22 cellular contexts compared by ENCODE assay signal in the genomic region with DNA sequence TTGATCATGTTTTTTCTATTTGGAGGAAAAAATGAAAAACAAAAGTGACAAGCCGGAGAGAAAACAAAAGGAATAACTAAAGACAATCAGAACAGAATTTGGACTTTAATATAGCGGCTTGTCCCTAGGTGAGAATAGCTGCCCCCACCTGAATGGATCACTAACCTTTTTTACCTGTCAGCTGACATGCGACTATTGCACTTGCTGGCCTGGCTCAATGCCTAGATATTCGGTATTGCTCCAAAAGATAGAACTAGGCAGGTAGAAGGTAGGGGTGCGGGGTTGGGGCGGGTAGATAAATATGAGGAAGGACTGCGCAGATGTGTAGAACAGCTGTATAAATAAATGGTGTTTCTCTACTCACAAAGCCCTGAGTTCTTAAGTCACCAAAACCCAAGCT. TPM values are rescaled to one million over a fixed set of nuclear protein-coding genes. Genes with fewer than 3 reads are reported as not detected.
DNase-seq lines count a peak whose midpoint lies in the region; ATAC-seq, FAIRE-seq and TF ChIP-seq lines count a peak whose summit lies in the region.
"Had no signal": no experiment of that assay in that cellular context is flagged by ENCODE, and none has a peak within 500 bp of the region (broad histone marks: within the 10 kb centered on the region; RNA-seq: fewer than 3 reads in every experiment).

No MANE protein-coding gene starts in this region.

- H3K36me3 ChIP-seq in liver (ENCODE audit: control insufficient read depth in 4 of 4, insufficient read depth in 3 of 4, low read depth in 1 of 4, low read length in 3 of 4) (no peaks in the 10 kb centered on the region), HepG2 (replicated peaks in 1 of 2; ENCODE audit: control insufficient read depth in 1 of 2, insufficient read depth in 2 of 2, low read length in 2 of 2) (no peaks in the 10 kb centered on the region), neural progenitor cell (no peaks in the 10 kb centered on the region)
- H3K36me3 ChIP-seq: BLaER1 had no signal

- H3K27ac Mint-ChIP-seq in activated CD8-positive, alpha-beta T cell treated with anti-CD3 and anti-CD28 coated beads for 36 hours = no peak overlapping the region
- H3K27ac Mint-ChIP-seq in neural progenitor cell = no peak overlapping the region
- H3K27ac Mint-ChIP-seq: CD14-positive monocyte; CD4-positive, alpha-beta memory T cell; H9 had no signal

- no peaks in the 10 kb centered on the region for H3K36me3 Mint-ChIP-seq in activated CD8-positive, alpha-beta T cell treated with anti-CD3 and anti-CD28 coated beads for 36 hours (ENCODE audit: low read depth)
- no peaks in the 10 kb centered on the region for H3K36me3 Mint-ChIP-seq in neural progenitor cell
- H3K36me3 Mint-ChIP-seq: CD14-positive monocyte; CD4-positive, alpha-beta memory T cell had no signal

- no peak for FAIRE-seq in HepG2 (lab: Jason Lieb, UNC)
- FAIRE-seq: GM12878, H1, HTR-8/SVneo had no signal

- no peak overlapping the region for H3K4me3 Mint-ChIP-seq in activated CD8-positive, alpha-beta T cell treated with anti-CD3 and anti-CD28 coated beads for 36 hours
- no peak overlapping the region for H3K4me3 Mint-ChIP-seq in neural progenitor cell
- H3K4me3 Mint-ChIP-seq: CD14-positive monocyte; CD4-positive, alpha-beta memory T cell; H9 had no signal

- in situ Hi-C loops in HepG2 (cut with HindIII; ENCODE audit: extremely low pct_ligation_motif_present, low pct_unique_long_range_greater_than_20kb) = no loop called here

- no peak for TF ChIP-seq POLR2A in HepG2 (IDR thresholded peaks at IDR 0.05; ENCODE audit: insufficient read depth in 1 of 2, low read depth in 2 of 2, low read length in 2 of 2)

- TF ChIP-seq CTCF in liver (IDR thresholded peaks at IDR 0.05; ENCODE audit: low read depth, low read length, missing input control) = no peak
- TF ChIP-seq CTCF in HepG2 (CRISPR knock-in tag; IDR thresholded peaks at IDR 0.05) = no peak
- no peak for TF ChIP-seq CTCF in activated CD8-positive, alpha-beta T cell treated with anti-CD3 and anti-CD28 coated beads for 36 hours (IDR thresholded peaks at IDR 0.05)
- no peak for TF ChIP-seq CTCF in neural progenitor cell (IDR thresholded peaks at IDR 0.05)

- H2AFZ ChIP-seq in HepG2 (ENCODE audit: low read length) (no peak overlapping the region), neural progenitor cell (replicated peaks) (no peak overlapping the region)

- DNase-seq in HepG2 (ENCODE audit: low spot score) = no peak
- peak; percentile 26 for DNase-seq in RPMI8226
- DNase-seq in left lobe of liver (ENCODE audit: low spot score) = peak; percentile 62
- DNase-seq in NCI-H524 treated with DMSO at 0.1 percent for 48 hours (lab: John Stamatoyannopoulos, UW) = no peak
- DNase-seq in activated CD8-positive, alpha-beta T cell treated with anti-CD3 and anti-CD28 coated beads for 36 hours = no peak
- DNase-seq in effector CD8-positive, alpha-beta T cell (lab: John Stamatoyannopoulos, UW) = no peak
- no peak for DNase-seq in neural progenitor cell (ENCODE audit: low spot score)
- DNase-seq: 8988T; CD4-positive, alpha-beta memory T cell; DMS153; DND-41; EL had no signal

- POLR2A ChIA-PET in HepG2 (lab: Yijun Ruan, JAX) = no interaction called here
- POLR2A ChIA-PET in activated CD8-positive, alpha-beta T cell treated with anti-CD3 and anti-CD28 coated beads for 36 hours (lab: Charles Lee) = interaction anchor here (0.6 kb wide), 2 partner anchors 183 to 277 kb away, joined by 3 to 4 read pairs; no protein-coding TSS in a partner anchor

- H3K4me1 Mint-ChIP-seq in activated CD8-positive, alpha-beta T cell treated with anti-CD3 and anti-CD28 coated beads for 36 hours (ENCODE audit: low read depth) = no peaks in the 10 kb centered on the region
- H3K4me1 Mint-ChIP-seq in neural progenitor cell = no peaks in the 10 kb centered on the region
- H3K4me1 Mint-ChIP-seq: CD4-positive, alpha-beta memory T cell; H9 had no signal

- no peak overlapping the region for H3K4me2 ChIP-seq in HepG2 (ENCODE audit: low read depth, low read length)
- H3K4me2 ChIP-seq in neural progenitor cell = no peak overlapping the region
- H3K4me2 ChIP-seq: BLaER1 had no signal

- H3K4me1 ChIP-seq in liver (ENCODE audit: control insufficient read depth in 4 of 4, insufficient read depth in 4 of 4, low read length in 3 of 4) (peaks cover 0 to 4% (median 2%) of the 10 kb centered on the region in 4 donors), HepG2 (ENCODE audit: insufficient read depth, low read length) (no peaks in the 10 kb centered on the region), neural progenitor cell (peaks cover 10% of the 10 kb centered on the region)

- WGBS in liver = 52% methylated on average over 7 of the region's 7 CpGs
- WGBS in HepG2 (ENCODE audit: low lambda C conversion rate) = 38% methylated on average over 7 of the region's 7 CpGs

- TF ChIP-seq EP300 in HepG2 (IDR thresholded peaks at IDR 0.05; ENCODE audit: low read depth in 2 of 2, low read length in 2 of 2) (no peak), HepG2 (CRISPR knock-in tag; IDR thresholded peaks at IDR 0.05; ENCODE audit: borderline replicate concordance) (no peak)

- TF ChIP-seq RAD21 in liver (IDR thresholded peaks at IDR 0.05) (no peak), HepG2 (CRISPR knock-in tag; IDR thresholded peaks at IDR 0.05) (no peak)

- H3K4me3 ChIP-seq in liver (ENCODE audit: low read depth in 1 of 3, low read length in 3 of 3) = no peak overlapping the region
- H3K4me3 ChIP-seq in HepG2 (replicated peaks in 1 of 3; ENCODE audit: insufficient read depth in 1 of 3, low read depth in 2 of 3, low read length in 3 of 3) = no peak overlapping the region
- no peak overlapping the region for H3K4me3 ChIP-seq in neural progenitor cell
- H3K4me3 ChIP-seq: BLaER1, GM12878 had no signal

- H3F3A ChIP-seq in neural progenitor cell (ENCODE audit: low read depth) = no peaks in the 10 kb centered on the region

- intact Hi-C loops in HepG2 (cut with micrococcal nuclease; ENCODE audit: unreplicated experiment) = no loop called here
- intact Hi-C loops in activated CD8-positive, alpha-beta T cell treated with anti-CD3 and anti-CD28 coated beads for 36 hours (cut with micrococcal nuclease) = no loop called here

- CTCF ChIA-PET in HepG2 (lab: Yijun Ruan, JAX; ENCODE audit: low intra/inter-chr PET ratio, low total read pairs) = no interaction called here
- CTCF ChIA-PET in activated CD8-positive, alpha-beta T cell treated with anti-CD3 and anti-CD28 coated beads for 36 hours (lab: Charles Lee) = interaction anchor here (0.5 kb wide), 1 partner anchor 72 kb away, joined by 3 read pairs; no protein-coding TSS in a partner anchor

- no peak for ATAC-seq in HepG2
- peak; percentile 89 for ATAC-seq in left lobe of liver
- ATAC-seq in activated CD8-positive, alpha-beta T cell treated with anti-CD3 and anti-CD28 coated beads for 36 hours = no peak
- ATAC-seq: GM12878 had no signal

- no peak overlapping the region for H3K27ac ChIP-seq in liver (ENCODE audit: low read depth in 1 of 2, low read length in 2 of 2)
- H3K27ac ChIP-seq in HepG2 (ENCODE audit: extremely low read length, insufficient read depth, low read length) = no peak overlapping the region
- no peak overlapping the region for H3K27ac ChIP-seq in neural progenitor cell
- H3K27ac ChIP-seq: BLaER1 had no signal

- H3K27me3 ChIP-seq in liver (ENCODE audit: control insufficient read depth in 4 of 4, insufficient read depth in 4 of 4, low read length in 3 of 4) (no peaks in the 10 kb centered on the region), HepG2 (ENCODE audit: control insufficient read depth in 1 of 2, insufficient read depth in 2 of 2, low read length in 2 of 2) (no peaks in the 10 kb centered on the region), neural progenitor cell (no peaks in the 10 kb centered on the region)
- H3K27me3 ChIP-seq: BLaER1 had no signal

- H3K27me3 Mint-ChIP-seq in activated CD8-positive, alpha-beta T cell treated with anti-CD3 and anti-CD28 coated beads for 36 hours = peaks cover 1% of the 10 kb centered on the region
- H3K27me3 Mint-ChIP-seq in neural progenitor cell (ENCODE audit: insufficient read depth, low read depth) = no peaks in the 10 kb centered on the region

- no TSS peak for BruUV-seq in HepG2 (replicated peaks; lab: Mats Ljungman, UMichigan)

- H3K79me2 ChIP-seq in HepG2 (ENCODE audit: insufficient read depth, low read length) = no peaks in the 10 kb centered on the region
- no peaks in the 10 kb centered on the region for H3K79me2 ChIP-seq in neural progenitor cell (ENCODE audit: low read depth)

- H3K9me3 Mint-ChIP-seq in activated CD8-positive, alpha-beta T cell treated with anti-CD3 and anti-CD28 coated beads for 36 hours = no peaks in the 10 kb centered on the region
- H3K9me3 Mint-ChIP-seq in neural progenitor cell = peaks cover 14% of the 10 kb centered on the region

- H4K20me1 ChIP-seq in HepG2 (ENCODE audit: insufficient read depth, low read length) (no peaks in the 10 kb centered on the region), neural progenitor cell (ENCODE audit: low read depth) (no peaks in the 10 kb centered on the region)
- H4K20me1 ChIP-seq: BLaER1 had no signal

- H3K9ac ChIP-seq in liver (ENCODE audit: low read depth in 1 of 2, low read length in 2 of 2) = no peak overlapping the region
- H3K9ac ChIP-seq in HepG2 (ENCODE audit: insufficient read depth, low read depth, low read length) = no peak overlapping the region
- H3K9ac ChIP-seq in neural progenitor cell = no peak overlapping the region
- H3K9ac ChIP-seq: BLaER1 had no signal

- H3K9me3 ChIP-seq in liver (ENCODE audit: control insufficient read depth in 4 of 4, low read length in 3 of 4) (no peaks in the 10 kb centered on the region), HepG2 (ENCODE audit: low read length) (no peaks in the 10 kb centered on the region), neural progenitor cell (ENCODE audit: low read depth) (no peaks in the 10 kb centered on the region)

RNA-seq across cellular contexts. Expression of gene MORC1, which starts 0.7 kb away (rescaled TPM):
- under 1 TPM; 0.14 to 0.33 TPM for total RNA-seq in liver
- under 1 TPM; 0.02 to 0.13 TPM for polyA plus RNA-seq in liver
- not detected in 2 replicates for total RNA-seq in HepG2 (2016; rRNA removed; fragmentation: Illumina TruSeq; extraction: Trizol)
- total RNA-seq in HepG2 (2016; cell fraction: cytosol; rRNA removed; fragmentation: Illumina TruSeq; extraction: Trizol; ENCODE audit: low read depth) = not detected in 2 replicates
- total RNA-seq in HepG2 (2016; cell fraction: insoluble cytoplasmic fraction; rRNA removed; fragmentation: Illumina TruSeq; extraction: Trizol) = not detected in 2 replicates
- not detected in 2 replicates for total RNA-seq in HepG2 (2016; cell fraction: membrane; rRNA removed; fragmentation: Illumina TruSeq; extraction: Trizol)
- total RNA-seq in HepG2 (2016; cell fraction: nucleus; rRNA removed; fragmentation: Illumina TruSeq; extraction: Trizol) = not detected in 2 replicates
- not detected in 2 replicates for polyA plus RNA-seq in HepG2 (2011; rRNA removed)
- polyA plus RNA-seq in HepG2 (2011; cell fraction: cytosol; rRNA removed) = not detected in 2 replicates
- polyA plus RNA-seq in HepG2 (2011; cell fraction: nucleus; rRNA removed) = not detected in 2 replicates
- polyA plus RNA-seq in HepG2 (2012) = not detected in 2 replicates
- not detected in 2 replicates for polyA plus RNA-seq in HepG2 (2016; cell fraction: cytosol; fragmentation: Illumina TruSeq; extraction: Trizol; ENCODE audit: low read depth)
- not detected in 2 replicates for polyA plus RNA-seq in HepG2 (2016; cell fraction: insoluble cytoplasmic fraction; fragmentation: Illumina TruSeq; extraction: Trizol; ENCODE audit: low read depth)
- not detected in 2 replicates for polyA plus RNA-seq in HepG2 (2016; cell fraction: membrane; fragmentation: Illumina TruSeq; extraction: Trizol; ENCODE audit: low read depth)
- not detected in 2 replicates for polyA plus RNA-seq in HepG2 (2016; cell fraction: nucleus; fragmentation: Illumina TruSeq; extraction: Trizol; ENCODE audit: insufficient read depth, low read depth)
- not detected in 2 replicates for polyA minus RNA-seq in HepG2 (2011; rRNA and poly(A)+ RNA removed; ENCODE audit: low replicate concordance)
- polyA minus RNA-seq in HepG2 (2011; cell fraction: cytosol; rRNA and poly(A)+ RNA removed) = not detected in 2 replicates
- polyA minus RNA-seq in HepG2 (2011; cell fraction: nucleus; rRNA and poly(A)+ RNA removed) = not detected in 2 replicates
- 0.10 TPM for total RNA-seq in left lobe of liver
- not detected for total RNA-seq in activated CD8-positive, alpha-beta T cell treated with anti-CD3 and anti-CD28 coated beads for 36 hours
- total RNA-seq in neural progenitor cell (ENCODE audit: low replicate concordance) = not detected in 2 replicates
- total RNA-seq: CD4-positive, alpha-beta memory T cell; G401; GM12878; H1; H9 had no signal
- polyA plus RNA-seq: AG04450; CD14-positive monocyte; CD4-positive, alpha-beta memory T cell; H1 had no signal

RNA-seq across cellular contexts. Expression of gene C3orf85, which starts 17.9 kb away (rescaled TPM):
- total RNA-seq in liver = 1 to 10 TPM in 1 of 2 donors, not detected in 1; 8.5 TPM
- 10 to 100 TPM in 1 of 2 donors, 1 to 10 TPM in 1; 7.9 to 46.4 TPM for polyA plus RNA-seq in liver
- not detected in 2 replicates for total RNA-seq in HepG2 (2016; rRNA removed; fragmentation: Illumina TruSeq; extraction: Trizol)
- total RNA-seq in HepG2 (2016; cell fraction: cytosol; rRNA removed; fragmentation: Illumina TruSeq; extraction: Trizol; ENCODE audit: low read depth) = not detected in 2 replicates
- not detected in 2 replicates for total RNA-seq in HepG2 (2016; cell fraction: insoluble cytoplasmic fraction; rRNA removed; fragmentation: Illumina TruSeq; extraction: Trizol)
- total RNA-seq in HepG2 (2016; cell fraction: membrane; rRNA removed; fragmentation: Illumina TruSeq; extraction: Trizol) = not detected in 2 replicates
- total RNA-seq in HepG2 (2016; cell fraction: nucleus; rRNA removed; fragmentation: Illumina TruSeq; extraction: Trizol) = not detected in 2 replicates
- polyA plus RNA-seq in HepG2 (2011; rRNA removed) = not detected in 2 replicates
- polyA plus RNA-seq in HepG2 (2011; cell fraction: cytosol; rRNA removed) = not detected in 2 replicates
- not detected in 2 replicates for polyA plus RNA-seq in HepG2 (2011; cell fraction: nucleus; rRNA removed)
- not detected in 2 replicates for polyA plus RNA-seq in HepG2 (2012)
- polyA plus RNA-seq in HepG2 (2016; cell fraction: cytosol; fragmentation: Illumina TruSeq; extraction: Trizol; ENCODE audit: low read depth) = not detected in 2 replicates
- not detected in 2 replicates for polyA plus RNA-seq in HepG2 (2016; cell fraction: insoluble cytoplasmic fraction; fragmentation: Illumina TruSeq; extraction: Trizol; ENCODE audit: low read depth)
- polyA plus RNA-seq in HepG2 (2016; cell fraction: membrane; fragmentation: Illumina TruSeq; extraction: Trizol; ENCODE audit: low read depth) = not detected in 2 replicates
- polyA plus RNA-seq in HepG2 (2016; cell fraction: nucleus; fragmentation: Illumina TruSeq; extraction: Trizol; ENCODE audit: insufficient read depth, low read depth) = not detected in 2 replicates
- polyA minus RNA-seq in HepG2 (2011; rRNA and poly(A)+ RNA removed; ENCODE audit: low replicate concordance) = not detected in 2 replicates
- not detected in 2 replicates for polyA minus RNA-seq in HepG2 (2011; cell fraction: cytosol; rRNA and poly(A)+ RNA removed)
- polyA minus RNA-seq in HepG2 (2011; cell fraction: nucleus; rRNA and poly(A)+ RNA removed) = not detected in 2 replicates
- total RNA-seq in left lobe of liver = 11.4 TPM
- not detected for total RNA-seq in activated CD8-positive, alpha-beta T cell treated with anti-CD3 and anti-CD28 coated beads for 36 hours
- total RNA-seq in neural progenitor cell (ENCODE audit: low replicate concordance) = not detected in 2 replicates
- total RNA-seq: A673; CD4-positive, alpha-beta memory T cell; G401; GM12878; H1; H9 had no signal
- polyA plus RNA-seq: AG04450; CD14-positive monocyte; CD4-positive, alpha-beta memory T cell; GM12878; H1 had no signal

Comparison
In these comparisons a context has a peak if more than half of its experiments do, and no peak if none do; other contexts are left out.
1. DNase-seq: peak in RPMI8226 (single experiment) and left lobe of liver (single experiment); none in HepG2 (single experiment), NCI-H524 treated with DMSO at 0.1 percent for 48 hours (single experiment), activated CD8-positive, alpha-beta T cell treated with anti-CD3 and anti-CD28 coated beads for 36 hours (single experiment), effector CD8-positive, alpha-beta T cell (single experiment) and neural progenitor cell (single experiment).